Comparison of ENCODE assay signal across 1 cellular context in the genomic region with DNA sequence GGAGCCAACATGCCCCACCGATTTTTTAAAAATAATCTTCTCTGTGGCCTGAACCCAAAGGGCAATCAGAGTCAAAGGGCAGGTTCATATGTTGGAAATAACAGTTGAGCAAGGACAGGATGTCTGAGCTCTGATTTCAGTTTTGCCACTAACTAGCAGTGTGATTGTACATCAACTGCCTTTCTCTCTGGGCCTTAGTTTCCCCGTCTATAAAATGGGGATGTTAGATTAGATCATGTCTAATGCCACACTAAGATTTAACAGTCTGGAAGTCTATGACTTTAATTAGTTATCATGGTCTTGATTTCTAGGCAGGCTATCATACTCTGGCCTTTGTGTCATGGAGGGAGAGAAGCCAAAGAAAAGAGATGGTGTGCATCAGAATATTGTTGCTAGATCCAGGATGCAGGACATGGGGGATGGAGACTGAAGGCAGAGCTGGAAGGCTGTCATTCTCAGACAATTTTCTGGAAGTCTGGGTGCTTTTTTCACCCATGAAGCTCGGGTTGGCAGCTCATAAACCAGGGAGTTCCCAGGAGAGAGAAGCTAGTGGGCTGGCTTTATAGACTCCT.
A peak's percentile ranks its signal among the peaks of the same experiment; 100 is the strongest.
TF ChIP-seq lines count a peak whose summit lies in the region.

No MANE protein-coding gene starts in this region.

TF ChIP-seq in HepG2, 621 proteins besides CTCF, POLR2A, EP300 and RAD21:
- peak; percentile 37; the same call in 1 of the 2 replicates for TF ChIP-seq ZNF629 (CRISPR knock-in tag; conservative IDR thresholded peaks at IDR 0.05)
- TF ChIP-seq, protein P1, sequence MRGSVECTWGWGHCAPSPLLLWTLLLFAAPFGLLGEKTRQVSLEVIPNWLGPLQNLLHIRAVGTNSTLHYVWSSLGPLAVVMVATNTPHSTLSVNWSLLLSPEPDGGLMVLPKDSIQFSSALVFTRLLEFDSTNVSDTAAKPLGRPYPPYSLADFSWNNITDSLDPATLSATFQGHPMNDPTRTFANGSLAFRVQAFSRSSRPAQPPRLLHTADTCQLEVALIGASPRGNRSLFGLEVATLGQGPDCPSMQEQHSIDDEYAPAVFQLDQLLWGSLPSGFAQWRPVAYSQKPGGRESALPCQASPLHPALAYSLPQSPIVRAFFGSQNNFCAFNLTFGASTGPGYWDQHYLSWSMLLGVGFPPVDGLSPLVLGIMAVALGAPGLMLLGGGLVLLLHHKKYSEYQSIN (CRISPR knock-in tag; IDR thresholded peaks at IDR 0.05; ENCODE audit: borderline replicate concordance) = no peak
